Comparison of ENCODE assay signal across 15 cellular contexts in genomic region chr2:224524657-224525056, GRCh38.
DNase-seq lines count a peak whose midpoint lies in the region; ATAC-seq and TF ChIP-seq lines count a peak whose summit lies in the region.
"Had no signal": no experiment of that assay in that cellular context is flagged by ENCODE, and none has a peak within 500 bp of the region (broad histone marks: within the 10 kb centered on the region; RNA-seq: fewer than 3 reads in every experiment).

No MANE protein-coding gene starts in this region.

- peak overlapping the region; percentile 76 for H3K27ac Mint-ChIP-seq in activated CD4-positive, alpha-beta T cell treated with anti-CD3 and anti-CD28 coated beads, Interleukin-2, amount 10 ng/mL, durations not matched to agents 24 days and 14 days
- peak overlapping the region; percentile 64 for H3K27ac Mint-ChIP-seq in activated naive CD8-positive, alpha-beta T cell treated with anti-CD3 and anti-CD28 coated beads for 36 hours

- TF ChIP-seq CTCF in KMS-11 (conservative IDR thresholded peaks at IDR 0.05; ENCODE audit: low read depth, low read length) (no peak), neutrophil (IDR thresholded peaks at IDR 0.05) (no peak)

- no peak overlapping the region for H3K27ac ChIP-seq in KMS-11
- H3K27ac ChIP-seq in neutrophil, result peak overlapping the region; percentile 76
- H3K27ac ChIP-seq: VCaP had no signal

- peak; percentile 63 for DNase-seq in activated CD4-positive, alpha-beta T cell treated with anti-CD3 and anti-CD28 coated beads, Interleukin-2, amount 10 ng/mL, durations not matched to agents 24 days and 14 days
- no peak for DNase-seq in activated CD4-positive, alpha-beta T cell treated with anti-CD3 and anti-CD28 coated beads, Interleukin-2, amount 50 U/mL, for 4 hours
- no peak for DNase-seq in activated naive CD8-positive, alpha-beta T cell treated with anti-CD3 and anti-CD28 coated beads for 36 hours
- DNase-seq in activated CD4-positive, CD25-positive, alpha-beta regulatory T cell treated with anti-CD3 and anti-CD28 coated beads, Interleukin-2, amount 50 U/mL, for 72 hours, result no peak
- DNase-seq: activated effector memory CD4-positive, alpha-beta T cell treated with anti-CD3 and anti-CD28 coated beads, Interleukin-2, amount 50 U/mL, for 16 hours; caudate nucleus; head of caudate nucleus; NCI-H2107; SIG-M5 had no signal

- no peak for ATAC-seq in GM21825 (IDR thresholded peaks at IDR 0.05; ENCODE audit: unreplicated experiment)
- ATAC-seq in GM21528 (IDR thresholded peaks at IDR 0.05; ENCODE audit: low FRiP score, unreplicated experiment), result no peak

- peaks cover 10% of the 10 kb centered on the region for H3K36me3 Mint-ChIP-seq in activated CD4-positive, alpha-beta T cell treated with anti-CD3 and anti-CD28 coated beads, Interleukin-2, amount 10 ng/mL, durations not matched to agents 24 days and 14 days (ENCODE audit: low read depth)
- peaks cover 33% of the 10 kb centered on the region for H3K36me3 Mint-ChIP-seq in activated naive CD8-positive, alpha-beta T cell treated with anti-CD3 and anti-CD28 coated beads for 36 hours

- peaks cover 4% of the 10 kb centered on the region for H3K9me3 Mint-ChIP-seq in activated CD4-positive, alpha-beta T cell treated with anti-CD3 and anti-CD28 coated beads, Interleukin-2, amount 10 ng/mL, durations not matched to agents 24 days and 14 days
- no peaks in the 10 kb centered on the region for H3K9me3 Mint-ChIP-seq in activated naive CD8-positive, alpha-beta T cell treated with anti-CD3 and anti-CD28 coated beads for 36 hours

- H3K9me3 ChIP-seq in neutrophil, result no peaks in the 10 kb centered on the region

- H3K36me3 ChIP-seq in KMS-11 (ENCODE audit: insufficient read depth) (no peaks in the 10 kb centered on the region), neutrophil (peaks cover 2% of the 10 kb centered on the region)

- peaks cover 38% of the 10 kb centered on the region for H4K20me1 ChIP-seq in KMS-11 (ENCODE audit: insufficient read depth)

- H3K4me3 ChIP-seq in KMS-11 (IDR thresholded peaks at IDR 0.05; ENCODE audit: insufficient read depth, low read depth, low read length), result no peak overlapping the region
- no peak overlapping the region for H3K4me3 ChIP-seq in neutrophil (ENCODE audit: low read depth in 1 of 2, low read length in 1 of 2)
- H3K4me3 ChIP-seq: skin epidermis had no signal

- intact Hi-C loops in activated CD4-positive, alpha-beta T cell treated with anti-CD3 and anti-CD28 coated beads, Interleukin-2, amount 10 ng/mL, durations not matched to agents 24 days and 14 days (cut with micrococcal nuclease), result loop anchor here (2.0 to 5.0 kb wide), 2 partner anchors 38 to 60 kb away; partner anchors contain the start of gene CUL3

- H3K27me3 ChIP-seq in KMS-11 (ENCODE audit: insufficient read depth, low read depth) (no peaks in the 10 kb centered on the region), neutrophil (no peaks in the 10 kb centered on the region)

- H3K4me3 Mint-ChIP-seq in activated CD4-positive, alpha-beta T cell treated with anti-CD3 and anti-CD28 coated beads, Interleukin-2, amount 10 ng/mL, durations not matched to agents 24 days and 14 days, result peak overlapping the region; percentile 53
- peak overlapping the region; percentile 40 for H3K4me3 Mint-ChIP-seq in activated naive CD8-positive, alpha-beta T cell treated with anti-CD3 and anti-CD28 coated beads for 36 hours

- no peak overlapping the region for H3K9ac ChIP-seq in KMS-11

- H3K4me1 ChIP-seq in KMS-11 (ENCODE audit: low read depth, poor library complexity, severe bottlenecking) (peaks cover 78% of the 10 kb centered on the region), neutrophil (ENCODE audit: control insufficient read depth in 1 of 2, insufficient read depth in 1 of 2, low read depth in 1 of 2, low read length in 1 of 2) (peaks cover 10 to 32% of the 10 kb centered on the region in 2 experiments)

- peaks cover 56% of the 10 kb centered on the region for H3K4me1 Mint-ChIP-seq in activated CD4-positive, alpha-beta T cell treated with anti-CD3 and anti-CD28 coated beads, Interleukin-2, amount 10 ng/mL, durations not matched to agents 24 days and 14 days
- H3K4me1 Mint-ChIP-seq in activated naive CD8-positive, alpha-beta T cell treated with anti-CD3 and anti-CD28 coated beads for 36 hours, result peaks cover 70% of the 10 kb centered on the region

- peaks cover 76% of the 10 kb centered on the region for H3K79me2 ChIP-seq in KMS-11 (ENCODE audit: insufficient read depth, low read depth)

- H3K4me2 ChIP-seq in KMS-11, result peak overlapping the region; percentile 45; the same call in 1 of the 2 replicates

- H3K27me3 Mint-ChIP-seq in activated CD4-positive, alpha-beta T cell treated with anti-CD3 and anti-CD28 coated beads, Interleukin-2, amount 10 ng/mL, durations not matched to agents 24 days and 14 days, result no peaks in the 10 kb centered on the region
- no peaks in the 10 kb centered on the region for H3K27me3 Mint-ChIP-seq in activated naive CD8-positive, alpha-beta T cell treated with anti-CD3 and anti-CD28 coated beads for 36 hours

- no peak overlapping the region for H2AFZ ChIP-seq in KMS-11 (ENCODE audit: low read depth)
